In genomic region chr11:29485641-29486040, GRCh38 we compare ENCODE assay signal across 25 cellular contexts.
"Had no signal": no experiment of that assay in that cellular context is flagged by ENCODE, and none has a peak within 500 bp of the region (broad histone marks: within the 10 kb centered on the region; RNA-seq: fewer than 3 reads in every experiment).

No MANE protein-coding gene starts in this region.

- H3K9me3 ChIP-seq: gastroesophageal sphincter, heart left ventricle, right lobe of liver, transverse colon, upper lobe of right lung, uterus had no signal

- H3K36me3 ChIP-seq: gastroesophageal sphincter, heart left ventricle, right lobe of liver, suprapubic skin, transverse colon, upper lobe of right lung, uterus had no signal

- ATAC-seq: gastroesophageal sphincter; heart left ventricle; left lobe of liver; naive thymus-derived CD8-positive, alpha-beta T cell; right lobe of liver; stimulated activated naive CD8-positive, alpha-beta T cell treated with anti-CD3 and anti-CD28 coated beads, Interleukin-15, amount 100 ng/mL, for 72 hours; upper lobe of right lung had no signal

- H2AFZ ChIP-seq: hepatocyte, parathyroid adenoma had no signal

- H3K4me3 ChIP-seq: dorsolateral prefrontal cortex, gastroesophageal sphincter, heart left ventricle, hepatocyte, right lobe of liver, suprapubic skin, transverse colon, upper lobe of right lung, uterus had no signal

- H3K36me3 Mint-ChIP-seq: naive thymus-derived CD8-positive, alpha-beta T cell had no signal

- H3K4me1 Mint-ChIP-seq: naive thymus-derived CD8-positive, alpha-beta T cell; stimulated activated naive CD8-positive, alpha-beta T cell treated with anti-CD3 and anti-CD28 coated beads, Interleukin-15, amount 100 ng/mL, for 72 hours had no signal

- H3K27ac Mint-ChIP-seq: naive thymus-derived CD8-positive, alpha-beta T cell; progenitor cell of endocrine pancreas; stimulated activated naive CD8-positive, alpha-beta T cell treated with anti-CD3 and anti-CD28 coated beads, Interleukin-15, amount 100 ng/mL, for 72 hours had no signal

- H3K9ac ChIP-seq: parathyroid adenoma had no signal

- H3K79me2 ChIP-seq: hepatocyte, parathyroid adenoma had no signal

- H3K4me2 ChIP-seq: hepatocyte had no signal

- H3K4me1 ChIP-seq: gastroesophageal sphincter, heart left ventricle, parathyroid adenoma, right lobe of liver, suprapubic skin, transverse colon, upper lobe of right lung, uterus had no signal

- H3K4me3 Mint-ChIP-seq: naive thymus-derived CD8-positive, alpha-beta T cell; stimulated activated naive CD8-positive, alpha-beta T cell treated with anti-CD3 and anti-CD28 coated beads, Interleukin-15, amount 100 ng/mL, for 72 hours had no signal

- H3K27me3 Mint-ChIP-seq: naive thymus-derived CD8-positive, alpha-beta T cell; progenitor cell of endocrine pancreas; stimulated activated naive CD8-positive, alpha-beta T cell treated with anti-CD3 and anti-CD28 coated beads, Interleukin-15, amount 100 ng/mL, for 72 hours had no signal

- H3K27me3 ChIP-seq: dorsolateral prefrontal cortex, gastroesophageal sphincter, heart left ventricle, hepatocyte, right lobe of liver, suprapubic skin, transverse colon, upper lobe of right lung, uterus had no signal

- H3K27ac ChIP-seq: dorsolateral prefrontal cortex, gastroesophageal sphincter, heart left ventricle, hepatocyte, parathyroid adenoma, right lobe of liver, suprapubic skin, transverse colon, upper lobe of right lung, uterus had no signal

- H3K9me3 Mint-ChIP-seq: stimulated activated naive CD8-positive, alpha-beta T cell treated with anti-CD3 and anti-CD28 coated beads, Interleukin-15, amount 100 ng/mL, for 72 hours had no signal

- DNase-seq: dorsolateral prefrontal cortex; effector CD4-positive, alpha-beta T cell; foreskin fibroblast; heart left ventricle; kidney; mesendoderm; midbrain; naive thymus-derived CD8-positive, alpha-beta T cell; occipital lobe; right lobe of liver; small intestine; stimulated activated CD4-positive, alpha-beta T cell treated with anti-CD3 and anti-CD28 coated beads, Interleukin-15, amount 100 ng/mL, for 24 hours; stimulated activated CD4-positive, alpha-beta T cell treated with anti-CD3 and anti-CD28 coated beads, Interleukin-2, amount 100 ng/mL, for 48 hours; stimulated activated CD8-positive, alpha-beta memory T cell treated with anti-CD3 and anti-CD28 coated beads, Interleukin-4, amount 100 ng/mL, for 48 hours; stimulated activated naive CD4-positive, alpha-beta T cell; stimulated activated naive CD8-positive, alpha-beta T cell treated with anti-CD3 and anti-CD28 coated beads, Interleukin-15, amount 100 ng/mL, for 72 hours; transverse colon; upper lobe of right lung; uterus had no signal
